ENCODE assay signal across 13 cellular contexts in genomic region chr10:77741746-77742145, GRCh38.
DNase-seq lines count a peak whose midpoint lies in the region; ATAC-seq lines count a peak whose summit lies in the region.
"Had no signal": no experiment of that assay in that cellular context is flagged by ENCODE, and none has a peak within 500 bp of the region (broad histone marks: within the 10 kb centered on the region; RNA-seq: fewer than 3 reads in every experiment).

No MANE protein-coding gene starts in this region.

- DNase-seq in EL (peak; percentile 43), adipocyte (ENCODE audit: low read depth) (peak; percentile 55), fibroblast of peridontal ligament (ENCODE audit: extremely low read depth) (peak; percentile 63), T-helper 1 cell (no peak), D341Med (ENCODE audit: low spot score) (no peak)
- DNase-seq: COR-L47, NCI-H187 treated with DMSO at 0.1 percent for 48 hours, NCI-H446, PC-9 had no signal

- ATAC-seq in HG03432 (IDR thresholded peaks at IDR 0.05; ENCODE audit: unreplicated experiment) (no peak), HG03460 (IDR thresholded peaks at IDR 0.05; ENCODE audit: unreplicated experiment) (no peak)
- ATAC-seq: HepG2, Right ventricle myocardium inferior had no signal

- H3K9ac ChIP-seq in adipocyte (ENCODE audit: low read length): no peak overlapping the region

- H3K27me3 ChIP-seq in adipocyte (replicated peaks; ENCODE audit: control insufficient read depth, insufficient read depth, low read length): no peaks in the 10 kb centered on the region

- H3K9me3 ChIP-seq in adipocyte (ENCODE audit: control insufficient read depth, low read length): peaks cover 6% of the 10 kb centered on the region

- H3K36me3 ChIP-seq in adipocyte (ENCODE audit: control insufficient read depth, insufficient read depth, low read length, severe bottlenecking): no peaks in the 10 kb centered on the region

- no peak overlapping the region for H3K4me3 ChIP-seq in adipocyte (ENCODE audit: low read length)
- H3K4me3 ChIP-seq: PC-9 had no signal

- H3K4me1 ChIP-seq in adipocyte (ENCODE audit: control insufficient read depth, insufficient read depth, low read length): peaks cover 54% of the 10 kb centered on the region

Comparison
In these comparisons a context has a peak if more than half of its experiments do, and no peak if none do; other contexts are left out.
1. DNase-seq: peak in EL (single experiment), adipocyte (single experiment) and fibroblast of peridontal ligament (single experiment); none in T-helper 1 cell (0 of 5) and D341Med (single experiment).